In genomic region chr2:218319813-218320360, GRCh38 we compare ENCODE assay signal across 1 cellular context.
TF ChIP-seq lines count a peak whose summit lies in the region.

No MANE protein-coding gene starts in this region.

TF ChIP-seq in IMR-90, 13 proteins besides CTCF, POLR2A, EP300 and RAD21:
- no peak for TF ChIP-seq CEBPB (IDR thresholded peaks at IDR 0.05; ENCODE audit: low read depth, low read length)
- no peak for TF ChIP-seq MAFK (IDR thresholded peaks at IDR 0.05; ENCODE audit: low read depth, low read length)
- TF ChIP-seq CHD1 (IDR thresholded peaks at IDR 0.05; ENCODE audit: low read depth, low read length) = no peak
- no peak for TF ChIP-seq NFE2L2 (IDR thresholded peaks at IDR 0.05; ENCODE audit: low read depth, low read length)
- no peak for TF ChIP-seq MXI1 (IDR thresholded peaks at IDR 0.05; ENCODE audit: borderline replicate concordance, low read depth, low read length)
- no peak for TF ChIP-seq RCOR1 (IDR thresholded peaks at IDR 0.05; ENCODE audit: insufficient replicate concordance, low read length)
- TF ChIP-seq MAZ (IDR thresholded peaks at IDR 0.05; ENCODE audit: borderline replicate concordance, low read depth, low read length) = no peak
TF ChIP-seq in IMR-90: peak in this region for 0.
